In genomic region chr6:40693767-40694166, GRCh38 we compare ENCODE assay signal across 9 cellular contexts.
"Had no signal": no experiment of that assay in that cellular context is flagged by ENCODE, and none has a peak within 500 bp of the region (broad histone marks: within the 10 kb centered on the region; RNA-seq: fewer than 3 reads in every experiment).

No MANE protein-coding gene starts in this region.

- H3K9ac ChIP-seq: GM23248 had no signal

- H3K9me3 ChIP-seq: HAP-1 had no signal

- H3K36me3 ChIP-seq: HAP-1 had no signal

- H3K4me1 ChIP-seq: HAP-1 had no signal

- ATAC-seq: HCT116, K562 had no signal

- DNase-seq: GM23248, GOT3, H7, HFFc6, IMR-90, KG1 had no signal

- H3K4me3 ChIP-seq: GM23248, HAP-1, K562 had no signal

- H2AFZ ChIP-seq: GM23248 had no signal

- H3K27ac ChIP-seq: GM23248 had no signal
